ENCODE assay signal across 1 cellular context in the genomic region with DNA sequence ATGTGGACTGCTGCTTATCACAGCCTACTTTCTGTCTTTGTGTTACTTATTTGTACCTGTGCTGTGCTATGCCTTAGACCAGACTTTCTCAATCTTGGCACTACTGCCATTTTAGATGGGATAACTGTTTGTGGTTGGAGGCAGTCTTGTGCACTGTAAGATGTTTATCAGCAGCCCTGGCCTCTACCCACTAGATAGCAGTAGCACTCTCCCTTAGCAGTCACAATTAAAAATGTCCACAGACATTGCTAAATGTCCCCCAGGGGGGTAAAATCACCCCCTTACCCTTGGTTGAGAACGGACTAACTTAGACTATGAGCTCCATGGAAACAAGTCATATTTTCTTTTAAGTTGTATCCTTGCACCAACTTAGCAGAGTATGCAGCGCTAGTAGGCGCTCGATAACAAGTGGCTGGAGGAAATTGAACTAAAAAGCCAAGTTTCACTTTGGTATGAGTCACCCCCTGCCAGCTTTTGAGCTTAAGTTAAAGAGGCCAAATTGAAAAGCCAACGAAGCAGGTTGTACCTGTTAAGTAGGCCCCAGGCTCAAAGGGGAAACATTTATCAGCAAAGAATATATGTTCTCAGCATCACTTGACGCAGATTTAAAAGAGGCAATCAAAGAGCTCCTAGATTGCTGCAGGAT.
TF ChIP-seq lines count a peak whose summit lies in the region.

No MANE protein-coding gene starts in this region.

TF ChIP-seq in GM23338, 12 proteins besides CTCF, POLR2A, EP300 and RAD21 (continued from another document):
- TF ChIP-seq, protein P1, sequence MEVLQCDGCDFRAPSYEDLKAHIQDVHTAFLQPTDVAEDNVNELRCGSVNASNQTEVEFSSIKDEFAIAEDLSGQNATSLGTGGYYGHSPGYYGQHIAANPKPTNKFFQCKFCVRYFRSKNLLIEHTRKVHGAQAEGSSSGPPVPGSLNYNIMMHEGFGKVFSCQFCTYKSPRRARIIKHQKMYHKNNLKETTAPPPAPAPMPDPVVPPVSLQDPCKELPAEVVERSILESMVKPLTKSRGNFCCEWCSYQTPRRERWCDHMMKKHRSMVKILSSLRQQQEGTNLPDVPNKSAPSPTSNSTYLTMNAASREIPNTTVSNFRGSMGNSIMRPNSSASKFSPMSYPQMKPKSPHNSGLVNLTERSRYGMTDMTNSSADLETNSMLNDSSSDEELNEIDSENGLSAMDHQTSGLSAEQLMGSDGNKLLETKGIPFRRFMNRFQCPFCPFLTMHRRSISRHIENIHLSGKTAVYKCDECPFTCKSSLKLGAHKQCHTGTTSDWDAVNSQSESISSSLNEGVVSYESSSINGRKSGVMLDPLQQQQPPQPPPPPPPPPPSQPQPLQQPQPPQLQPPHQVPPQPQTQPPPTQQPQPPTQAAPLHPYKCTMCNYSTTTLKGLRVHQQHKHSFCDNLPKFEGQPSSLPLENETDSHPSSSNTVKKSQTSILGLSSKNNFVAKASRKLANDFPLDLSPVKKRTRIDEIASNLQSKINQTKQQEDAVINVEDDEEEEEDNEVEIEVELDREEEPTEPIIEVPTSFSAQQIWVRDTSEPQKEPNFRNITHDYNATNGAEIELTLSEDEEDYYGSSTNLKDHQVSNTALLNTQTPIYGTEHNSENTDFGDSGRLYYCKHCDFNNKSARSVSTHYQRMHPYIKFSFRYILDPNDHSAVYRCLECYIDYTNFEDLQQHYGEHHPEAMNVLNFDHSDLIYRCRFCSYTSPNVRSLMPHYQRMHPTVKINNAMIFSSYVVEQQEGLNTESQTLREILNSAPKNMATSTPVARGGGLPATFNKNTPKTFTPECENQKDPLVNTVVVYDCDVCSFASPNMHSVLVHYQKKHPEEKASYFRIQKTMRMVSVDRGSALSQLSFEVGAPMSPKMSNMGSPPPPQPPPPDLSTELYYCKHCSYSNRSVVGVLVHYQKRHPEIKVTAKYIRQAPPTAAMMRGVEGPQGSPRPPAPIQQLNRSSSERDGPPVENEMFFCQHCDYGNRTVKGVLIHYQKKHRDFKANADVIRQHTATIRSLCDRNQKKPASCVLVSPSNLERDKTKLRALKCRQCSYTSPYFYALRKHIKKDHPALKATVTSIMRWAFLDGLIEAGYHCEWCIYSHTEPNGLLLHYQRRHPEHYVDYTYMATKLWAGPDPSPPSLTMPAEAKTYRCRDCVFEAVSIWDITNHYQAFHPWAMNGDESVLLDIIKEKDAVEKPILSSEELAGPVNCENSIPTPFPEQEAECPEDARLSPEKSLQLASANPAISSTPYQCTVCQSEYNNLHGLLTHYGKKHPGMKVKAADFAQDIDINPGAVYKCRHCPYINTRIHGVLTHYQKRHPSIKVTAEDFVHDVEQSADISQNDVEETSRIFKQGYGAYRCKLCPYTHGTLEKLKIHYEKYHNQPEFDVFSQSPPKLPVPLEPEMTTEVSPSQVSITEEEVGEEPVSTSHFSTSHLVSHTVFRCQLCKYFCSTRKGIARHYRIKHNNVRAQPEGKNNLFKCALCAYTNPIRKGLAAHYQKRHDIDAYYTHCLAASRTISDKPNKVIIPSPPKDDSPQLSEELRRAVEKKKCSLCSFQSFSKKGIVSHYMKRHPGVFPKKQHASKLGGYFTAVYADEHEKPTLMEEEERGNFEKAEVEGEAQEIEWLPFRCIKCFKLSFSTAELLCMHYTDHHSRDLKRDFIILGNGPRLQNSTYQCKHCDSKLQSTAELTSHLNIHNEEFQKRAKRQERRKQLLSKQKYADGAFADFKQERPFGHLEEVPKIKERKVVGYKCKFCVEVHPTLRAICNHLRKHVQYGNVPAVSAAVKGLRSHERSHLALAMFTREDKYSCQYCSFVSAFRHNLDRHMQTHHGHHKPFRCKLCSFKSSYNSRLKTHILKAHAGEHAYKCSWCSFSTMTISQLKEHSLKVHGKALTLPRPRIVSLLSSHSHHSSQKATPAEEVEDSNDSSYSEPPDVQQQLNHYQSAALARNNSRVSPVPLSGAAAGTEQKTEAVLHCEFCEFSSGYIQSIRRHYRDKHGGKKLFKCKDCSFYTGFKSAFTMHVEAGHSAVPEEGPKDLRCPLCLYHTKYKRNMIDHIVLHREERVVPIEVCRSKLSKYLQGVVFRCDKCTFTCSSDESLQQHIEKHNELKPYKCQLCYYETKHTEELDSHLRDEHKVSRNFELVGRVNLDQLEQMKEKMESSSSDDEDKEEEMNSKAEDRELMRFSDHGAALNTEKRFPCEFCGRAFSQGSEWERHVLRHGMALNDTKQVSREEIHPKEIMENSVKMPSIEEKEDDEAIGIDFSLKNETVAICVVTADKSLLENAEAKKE (CRISPR knock-in tag; IDR thresholded peaks at IDR 0.05) = no peak
- TF ChIP-seq, protein P2, sequence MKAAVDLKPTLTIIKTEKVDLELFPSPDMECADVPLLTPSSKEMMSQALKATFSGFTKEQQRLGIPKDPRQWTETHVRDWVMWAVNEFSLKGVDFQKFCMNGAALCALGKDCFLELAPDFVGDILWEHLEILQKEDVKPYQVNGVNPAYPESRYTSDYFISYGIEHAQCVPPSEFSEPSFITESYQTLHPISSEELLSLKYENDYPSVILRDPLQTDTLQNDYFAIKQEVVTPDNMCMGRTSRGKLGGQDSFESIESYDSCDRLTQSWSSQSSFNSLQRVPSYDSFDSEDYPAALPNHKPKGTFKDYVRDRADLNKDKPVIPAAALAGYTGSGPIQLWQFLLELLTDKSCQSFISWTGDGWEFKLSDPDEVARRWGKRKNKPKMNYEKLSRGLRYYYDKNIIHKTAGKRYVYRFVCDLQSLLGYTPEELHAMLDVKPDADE (IDR thresholded peaks at IDR 0.05) = no peak
